10 cellular contexts compared by ENCODE assay signal in genomic region chr1:151832318-151832984, GRCh38. TPM values are rescaled to one million over a fixed set of nuclear protein-coding genes. Genes with fewer than 3 reads are reported as not detected.
A peak's percentile ranks its signal among the peaks of the same experiment; 100 is the strongest.
DNase-seq lines count a peak whose midpoint lies in the region; ATAC-seq, FAIRE-seq and TF ChIP-seq lines count a peak whose summit lies in the region.
"Had no signal": no experiment of that assay in that cellular context is flagged by ENCODE, and none has a peak within 500 bp of the region (broad histone marks: within the 10 kb centered on the region; RNA-seq: fewer than 3 reads in every experiment).

No MANE protein-coding gene starts in this region.

- H3K27ac ChIP-seq in breast epithelium (peak overlapping the region; percentile 91 to 95), lower lobe of right lung (peak overlapping the region; percentile 80)
- H3K27ac ChIP-seq: tibial artery had no signal

- H3K4me1 ChIP-seq in breast epithelium (peaks cover 3 to 21% of the 10 kb centered on the region in 2 donors), lower lobe of right lung (peaks cover 39% of the 10 kb centered on the region)

- no peak for TF ChIP-seq CTCF in breast epithelium (IDR thresholded peaks at IDR 0.05)
- no peak for TF ChIP-seq CTCF in lower lobe of right lung (IDR thresholded peaks at IDR 0.05)

- no peaks in the 10 kb centered on the region for H3K36me3 ChIP-seq in breast epithelium
- H3K36me3 ChIP-seq in lower lobe of right lung: no peaks in the 10 kb centered on the region
- H3K36me3 ChIP-seq: tibial artery had no signal

- FAIRE-seq in RCC 7860 (lab: Jason Lieb, UNC): no peak

- intact Hi-C loops in breast epithelium (cut with DNase I; ENCODE audit: low total_unique reads) (no loop called here), lower lobe of right lung (cut with DNase I) (no loop called here)

- H3K9me3 ChIP-seq in breast epithelium: no peaks in the 10 kb centered on the region
- H3K9me3 ChIP-seq in lower lobe of right lung: no peaks in the 10 kb centered on the region
- H3K9me3 ChIP-seq: tibial artery had no signal

- H3K4me3 ChIP-seq in breast epithelium: peak overlapping the region in 2 of 3 donors; percentile 31 to 37
- H3K4me3 ChIP-seq in lower lobe of right lung: no peak overlapping the region
- H3K4me3 ChIP-seq: tibial artery had no signal

- DNase-seq in AML-193 (lab: John Stamatoyannopoulos, UW): peak; percentile 40 to 45
- DNase-seq in LHCN-M2 (ENCODE audit: low read depth): peak; percentile 72
- DNase-seq in breast epithelium (ENCODE audit: low spot score in 2 of 2): peak; percentile 95 to 97
- DNase-seq in lower lobe of right lung: peak; percentile 93
- no peak for DNase-seq in stimulated activated naive CD4-positive, alpha-beta T cell (lab: John Stamatoyannopoulos, UW)
- no peak for DNase-seq in NCI-H82 (lab: John Stamatoyannopoulos, UW)
- no peak for DNase-seq in RCC 7860 (ENCODE audit: low spot score)
- DNase-seq: tibial artery had no signal

- no peak for TF ChIP-seq POLR2A in breast epithelium (IDR thresholded peaks at IDR 0.05)

- H3K27me3 ChIP-seq in breast epithelium (no peaks in the 10 kb centered on the region), lower lobe of right lung (ENCODE audit: low read depth) (peaks cover 4% of the 10 kb centered on the region)

- ATAC-seq in lower lobe of right lung: peak; percentile 76 to 83
- ATAC-seq in activated CD4-positive, CD25-positive, alpha-beta regulatory T cell treated with anti-CD3 and anti-CD28 coated beads, Interleukin-2, amount 50 U/mL, for 24 hours: no peak

RNA-seq across cellular contexts. Expression of gene RORC, which starts 0.8 kb away (rescaled TPM):
- total RNA-seq in LHCN-M2 (2014; rRNA removed) (not detected in 2 replicates), breast epithelium (10 to 100 TPM in 2 of 3 donors, 1 to 10 TPM in 1; 7.8 to 48.6 (median 24.9) TPM), lower lobe of right lung (21.7 TPM)
- 0.01 TPM for polyA plus RNA-seq in LHCN-M2 (2012)
- total RNA-seq: RPMI7951 had no signal

RNA-seq across cellular contexts. Expression of gene C2CD4D, which starts 7.2 kb away (rescaled TPM):
- not detected in 2 replicates for total RNA-seq in LHCN-M2 (2014; rRNA removed)
- 0.12 TPM for polyA plus RNA-seq in LHCN-M2 (2012)
- under 1 TPM in 2 of 3 donors, not detected in 1; 0.32 to 0.73 TPM for total RNA-seq in breast epithelium
- 0.21 TPM for total RNA-seq in lower lobe of right lung
- total RNA-seq: RPMI7951 had no signal

RNA-seq across cellular contexts. Expression of gene THEM5, which starts 21.1 kb away (rescaled TPM):
- total RNA-seq in LHCN-M2 (2014; rRNA removed) (not detected in 2 replicates), breast epithelium (not detected), lower lobe of right lung (not detected)
- polyA plus RNA-seq in LHCN-M2 (2012): 0.06 TPM
- total RNA-seq: RPMI7951 had no signal

RNA-seq across cellular contexts. Expression of gene LINGO4, which starts 27.2 kb away (rescaled TPM):
- total RNA-seq in LHCN-M2 (2014; rRNA removed): not detected in 2 replicates
- polyA plus RNA-seq in LHCN-M2 (2012): not detected
- total RNA-seq in breast epithelium: under 1 TPM; 0.16 to 0.88 (median 0.33) TPM
- 0.50 TPM for total RNA-seq in lower lobe of right lung
- total RNA-seq: RPMI7951 had no signal

RNA-seq across cellular contexts. Expression of gene TDRKH, which starts 42.2 kb away (rescaled TPM):
- 1.0 and 1.9 TPM in 2 replicates for total RNA-seq in LHCN-M2 (2014; rRNA removed)
- 1.5 TPM for polyA plus RNA-seq in LHCN-M2 (2012)
- total RNA-seq in breast epithelium: 1 to 10 TPM; 5.6 to 9.7 (median 6.7) TPM
- 12.3 TPM for total RNA-seq in lower lobe of right lung

Comparison
In these comparisons a context has a peak if more than half of its experiments do, and no peak if none do; other contexts are left out.
1. DNase-seq: peak in AML-193 (2 of 2), LHCN-M2 (single experiment), breast epithelium (2 of 2) and lower lobe of right lung (single experiment); none in stimulated activated naive CD4-positive, alpha-beta T cell (0 of 6), NCI-H82 (single experiment) and RCC 7860 (single experiment).
2. ATAC-seq: peak in lower lobe of right lung (2 of 2); none in activated CD4-positive, CD25-positive, alpha-beta regulatory T cell treated with anti-CD3 and anti-CD28 coated beads, Interleukin-2, amount 50 U/mL, for 24 hours (0 of 2).